ENCODE assay signal across 8 cellular contexts in the genomic region with DNA sequence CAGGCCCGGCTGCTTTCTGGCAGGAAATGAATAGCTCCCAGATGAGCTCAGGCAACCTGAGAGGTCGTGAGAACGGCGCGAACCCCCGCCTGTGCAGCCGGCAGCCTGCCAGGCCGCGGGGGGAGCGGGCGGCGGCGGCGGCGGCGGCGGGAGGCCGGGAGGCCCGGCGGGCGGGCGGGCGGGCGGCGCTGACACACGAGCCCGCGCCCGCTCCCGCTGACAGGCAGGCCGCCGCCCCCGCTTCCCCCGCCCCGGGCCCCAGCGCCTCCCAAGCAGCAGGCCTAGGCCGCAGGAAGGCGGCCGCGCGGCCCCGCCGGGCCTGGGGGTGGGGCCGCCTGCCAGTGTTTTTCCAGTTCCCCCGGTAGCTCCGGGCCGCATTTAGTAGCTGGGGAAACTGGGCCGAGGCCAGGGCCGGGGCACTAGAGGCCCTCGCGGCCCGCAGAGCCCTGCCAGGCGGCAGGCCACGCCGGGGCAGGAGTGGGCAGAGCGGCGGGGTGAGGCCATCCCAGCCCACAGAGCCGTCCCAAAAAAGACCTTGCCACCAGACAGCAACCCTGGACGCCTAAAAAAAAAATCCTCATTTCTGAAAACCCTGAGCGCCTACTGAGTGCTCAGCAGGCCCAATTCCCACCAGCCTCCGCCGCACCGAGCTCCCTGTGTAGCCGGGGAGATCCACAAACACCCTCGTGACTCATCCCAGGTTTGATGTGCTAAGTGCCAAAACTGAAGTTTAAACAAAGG. TPM values are rescaled to one million over a fixed set of nuclear protein-coding genes. Genes with fewer than 3 reads are reported as not detected.
DNase-seq lines count a peak whose midpoint lies in the region; ATAC-seq and TF ChIP-seq lines count a peak whose summit lies in the region.

No MANE protein-coding gene starts in this region.

- no peak overlapping the region for H3K27ac Mint-ChIP-seq in CD8-positive, alpha-beta T cell
- H3K27ac Mint-ChIP-seq in activated naive CD4-positive, alpha-beta T cell treated with anti-CD3 and anti-CD28 coated beads, Interleukin-2, amount 50 U/mL, for 72 hours, result peak overlapping the region; percentile 88 to 90

- H3K23ac ChIP-seq in IMR-90 (ENCODE audit: low read depth, low read length), result 0 out of 2 replicates have a peak overlapping the region, but pooled peaks have one; percentile 2

- H3K4me2 ChIP-seq in IMR-90 (ENCODE audit: low read depth, low read length), result peak overlapping the region; percentile 11

- no peak for TF ChIP-seq CTCF in CD8-positive, alpha-beta T cell (IDR thresholded peaks at IDR 0.05)
- TF ChIP-seq CTCF in IMR-90 (conservative IDR thresholded peaks at IDR 0.05; ENCODE audit: low read depth, low read length), result no peak
- TF ChIP-seq CTCF in thyroid gland (IDR thresholded peaks at IDR 0.05), result peak in 1 of 6 experiments; percentile 29

- H3K27me3 Mint-ChIP-seq in CD8-positive, alpha-beta T cell (ENCODE audit: low read depth), result peaks cover 50% of the 10 kb centered on the region

- H4K20me1 ChIP-seq in IMR-90 (ENCODE audit: insufficient read depth, low read length), result no peaks in the 10 kb centered on the region

- H2BK15ac ChIP-seq in IMR-90 (ENCODE audit: low read depth, low read length), result peak overlapping the region; percentile 9; the same call in 1 of the 3 replicates

- H3K27ac ChIP-seq in CD8-positive, alpha-beta T cell (ENCODE audit: low read depth, low read length), result no peak overlapping the region
- H3K27ac ChIP-seq in IMR-90 (ENCODE audit: insufficient read depth, low read length), result peak overlapping the region; percentile 53
- H3K27ac ChIP-seq in thyroid gland, result peak overlapping the region; percentile 84 to 97 (median 94)

- WGBS in IMR-90 (ENCODE audit: extremely low coverage in 2 of 2, insufficient read length in 1 of 2), 2 experiments, result 0% methylated on average over 14 of the region's 65 CpGs; no CpG with 5 or more reads in 1 of the 2 experiments
- 1 to 11% methylated on average over 9 to 17 of the region's 65 CpGs for WGBS in thyroid gland, 2 donors

- H4K5ac ChIP-seq in IMR-90 (ENCODE audit: low read depth, low read length), result peak overlapping the region; percentile 7; the same call in 1 of the 2 replicates

- dilution Hi-C loops in IMR-90 (cut with HindIII; ENCODE audit: low sequenced_read_pairs, unreplicated experiment), result no loop called here

- ATAC-seq in CD8-positive, alpha-beta T cell, result peak; percentile 53
- ATAC-seq in GM21367 (IDR thresholded peaks at IDR 0.05; ENCODE audit: unreplicated experiment) (peak; percentile 35), IMR-90 (ENCODE audit: low read depth) (peak; percentile 87)
- peak; percentile 72 to 79 for ATAC-seq in activated naive CD4-positive, alpha-beta T cell treated with anti-CD3 and anti-CD28 coated beads, Interleukin-2, amount 50 U/mL, for 72 hours

- no peaks in the 10 kb centered on the region for H3K36me3 Mint-ChIP-seq in CD8-positive, alpha-beta T cell
- no peaks in the 10 kb centered on the region for H3K36me3 Mint-ChIP-seq in activated naive CD4-positive, alpha-beta T cell treated with anti-CD3 and anti-CD28 coated beads, Interleukin-2, amount 50 U/mL, for 72 hours

- peak overlapping the region; percentile 50; the same call in 1 of the 2 replicates for H3K9ac ChIP-seq in IMR-90 (ENCODE audit: low read depth, low read length)

- H3K4me3 Mint-ChIP-seq in CD8-positive, alpha-beta T cell, result peak overlapping the region; percentile 75

- H2AFZ ChIP-seq in IMR-90 (replicated peaks; ENCODE audit: low read length, poor library complexity), result peak overlapping the region; percentile 90

- POLR2A ChIA-PET in CD8-positive, alpha-beta T cell (lab: Charles Lee), result interaction anchor here (1.8 kb wide), 1 partner anchor 10 kb away, joined by 3 read pairs; no protein-coding TSS in a partner anchor
- POLR2A ChIA-PET in IMR-90 (lab: Charles Lee; ENCODE audit: unreplicated experiment), result interaction anchor here (0.6 to 0.9 kb wide), 2 partner anchors 172 to 174 kb away, joined by 3 to 4 read pairs; no protein-coding TSS in a partner anchor

- peak overlapping the region; percentile 28 for H3K4me3 ChIP-seq in CD8-positive, alpha-beta T cell (ENCODE audit: low read depth, low read length)
- H3K4me3 ChIP-seq in IMR-90 (ENCODE audit: insufficient read depth, low read depth, low read length) (peak overlapping the region; percentile 23), thyroid gland (replicated peaks in 1 of 3) (no peak overlapping the region)

- DNase-seq in CD8-positive, alpha-beta T cell, result peak in 6 of 7 experiments; percentile 19 to 58 (median 48)
- DNase-seq in IMR-90, result peak; percentile 90
- DNase-seq in RPMI8226, result peak; percentile 91
- DNase-seq in activated naive CD4-positive, alpha-beta T cell treated with anti-CD3 and anti-CD28 coated beads, Interleukin-2, amount 50 U/mL, for 72 hours (ENCODE audit: low spot score in 2 of 2), result peak; percentile 62 to 76
- DNase-seq in globus pallidus (ENCODE audit: low spot score), result peak; percentile 85
- DNase-seq in nucleus accumbens (lab: John Stamatoyannopoulos, UW), result peak in 54 of 56 donors; percentile 19 to 90 (median 72)
- peak; percentile 97 to 98 for DNase-seq in thyroid gland

- BruUV-seq in IMR-90 (replicated peaks; lab: Mats Ljungman, UMichigan), result no TSS peak

- peak overlapping the region; percentile 60 for H2BK120ac ChIP-seq in IMR-90 (ENCODE audit: low read depth, low read length)

- H2AK5ac ChIP-seq in IMR-90 (ENCODE audit: low read depth, low read length), result no peak overlapping the region; the same call in 1 of the 2 replicates

- peak overlapping the region; percentile 41 to 52; a peak in 3 of 4 replicates for H4K8ac ChIP-seq in IMR-90 (ENCODE audit: low read depth in 2 of 2, low read length in 2 of 2)

- H2BK5ac ChIP-seq in IMR-90 (ENCODE audit: low read depth, low read length, poor library complexity, severe bottlenecking), result peak overlapping the region; percentile 30

- peak overlapping the region; percentile 65 for H3K4ac ChIP-seq in IMR-90 (ENCODE audit: low read depth, low read length)

- peak overlapping the region; percentile 26; the same call in 1 of the 2 replicates for H3K56ac ChIP-seq in IMR-90 (ENCODE audit: extremely low read depth, insufficient read depth, low read length)

- H3K9me1 ChIP-seq in IMR-90 (ENCODE audit: insufficient read depth, low read length), result no peaks in the 10 kb centered on the region

- CTCF ChIA-PET in CD8-positive, alpha-beta T cell (lab: Charles Lee), result no interaction called here
- CTCF ChIA-PET in IMR-90 (lab: Yijun Ruan, JAX), result interaction anchor here (0.7 to 1.2 kb wide), 3 partner anchors 75 to 174 kb away, joined by 3 to 6 read pairs (median 4); no protein-coding TSS in a partner anchor

- peaks cover 22% of the 10 kb centered on the region for H3K27me3 ChIP-seq in CD8-positive, alpha-beta T cell (ENCODE audit: insufficient read depth, low read length)
- H3K27me3 ChIP-seq in IMR-90 (ENCODE audit: control insufficient read depth, insufficient read depth, low read length) (peaks cover 5% of the 10 kb centered on the region), thyroid gland (no peaks in the 10 kb centered on the region)

- peak overlapping the region; percentile 3; the same call in 1 of the 2 replicates for H3K18ac ChIP-seq in IMR-90 (ENCODE audit: low read depth, low read length)

- H3K14ac ChIP-seq in IMR-90 (replicated peaks; ENCODE audit: low read depth, low read length), result peak overlapping the region; percentile 0; the same call in 1 of the 2 replicates

- peaks cover 24% of the 10 kb centered on the region for H3K4me1 Mint-ChIP-seq in CD8-positive, alpha-beta T cell (ENCODE audit: low read depth)

- 0 out of 2 replicates have a peak overlapping the region, but pooled peaks have one; percentile 5 for H2BK20ac ChIP-seq in IMR-90 (ENCODE audit: low read depth, low read length)

- peaks cover 27% of the 10 kb centered on the region for H3K4me1 ChIP-seq in CD8-positive, alpha-beta T cell (ENCODE audit: insufficient read depth, low read length)
- H3K4me1 ChIP-seq in IMR-90 (ENCODE audit: control insufficient read depth, insufficient read depth, low read length), result peaks cover 15% of the 10 kb centered on the region
- peaks cover 25 to 38% of the 10 kb centered on the region in 2 donors for H3K4me1 ChIP-seq in thyroid gland

- intact Hi-C loops in CD8-positive, alpha-beta T cell (cut with DNase I, micrococcal nuclease), result loop anchor here (2.0 to 5.0 kb wide), 3 partner anchors 71 to 477 kb away; no protein-coding TSS in a partner anchor
- intact Hi-C loops in IMR-90 (cut with micrococcal nuclease) (no loop called here), thyroid gland (cut with DNase I) (loop anchor here (10.0 kb wide), 1 partner anchor 53 kb away; no protein-coding TSS in a partner anchor)

- no peaks in the 10 kb centered on the region for H3K9me3 Mint-ChIP-seq in CD8-positive, alpha-beta T cell
- H3K9me3 Mint-ChIP-seq in activated naive CD4-positive, alpha-beta T cell treated with anti-CD3 and anti-CD28 coated beads, Interleukin-2, amount 50 U/mL, for 72 hours, result no peaks in the 10 kb centered on the region

- H4K91ac ChIP-seq in IMR-90 (ENCODE audit: insufficient read depth, low read depth, low read length), result peak overlapping the region; percentile 63

- H3K79me1 ChIP-seq in IMR-90 (ENCODE audit: low read depth in 1 of 2, low read length in 2 of 2), result peaks cover 0 to 9% of the 10 kb centered on the region in 2 experiments; a peak in 3 of 4 replicates

- H3K9me3 ChIP-seq in CD8-positive, alpha-beta T cell (ENCODE audit: low read length), result no peaks in the 10 kb centered on the region
- no peaks in the 10 kb centered on the region for H3K9me3 ChIP-seq in IMR-90 (ENCODE audit: control insufficient read depth, insufficient read depth, low read length)
- H3K9me3 ChIP-seq in thyroid gland, result no peaks in the 10 kb centered on the region

- H2AK9ac ChIP-seq in IMR-90 (replicated peaks; ENCODE audit: low read depth, low read length, poor library complexity), result peak overlapping the region; percentile 0

- in situ Hi-C loops in IMR-90 (cut with MboI; ENCODE audit: low sequenced_read_pairs), result no loop called here

- TF ChIP-seq POLR2A in IMR-90 (IDR thresholded peaks at IDR 0.05; ENCODE audit: low read depth, low read length) (no peak; the same call in 1 of the 2 replicates), thyroid gland (IDR thresholded peaks at IDR 0.05) (peak in 1 of 2 donors; percentile 75)

- no peaks in the 10 kb centered on the region for H3K36me3 ChIP-seq in CD8-positive, alpha-beta T cell (ENCODE audit: insufficient read depth, low read length)
- H3K36me3 ChIP-seq in IMR-90 (ENCODE audit: control insufficient read depth, insufficient read depth, low read length) (no peaks in the 10 kb centered on the region), thyroid gland (peaks cover 4 to 8% of the 10 kb centered on the region in 2 donors)

- peak; percentile 17; the same call in 1 of the 2 replicates for TF ChIP-seq RAD21 in IMR-90 (IDR thresholded peaks at IDR 0.05; ENCODE audit: low read length)

RNA-seq across cellular contexts. Expression of a gene that starts 5.6 kb away (rescaled TPM):
- 1 to 10 TPM in 1 of 2 experiments, under 1 TPM in 1; 0.92 to 1.1 TPM for total RNA-seq in CD8-positive, alpha-beta T cell
- total RNA-seq in IMR-90 (2012; rRNA removed) (3.6 and 8.3 TPM in 2 replicates), thyroid gland (100 to 1,000 TPM; 127 to 193 (median 159) TPM)
- 6.7 and 30.8 TPM in 2 replicates for polyA plus RNA-seq in IMR-90 (2012; rRNA removed)
- 47.0 and 52.5 TPM in 2 replicates for polyA plus RNA-seq in IMR-90 (2012; cell fraction: cytosol; rRNA removed)
- polyA plus RNA-seq in IMR-90 (2012; cell fraction: nucleus; rRNA removed; ENCODE audit: low replicate concordance), result 171 and 213 TPM in 2 replicates
- 1 to 10 TPM in 1 of 2 donors, not detected in 1; 2.5 TPM for total RNA-seq in activated naive CD4-positive, alpha-beta T cell treated with anti-CD3 and anti-CD28 coated beads, Interleukin-2, amount 50 U/mL, for 72 hours

Comparison
In these comparisons a context has a peak if more than half of its experiments do, and no peak if none do; other contexts are left out.
1. ATAC-seq: peak in every context shown above with its lines; median percentile 87 in IMR-90; 76 in activated naive CD4-positive, alpha-beta T cell treated with anti-CD3 and anti-CD28 coated beads, Interleukin-2, amount 50 U/mL, for 72 hours; 53 in CD8-positive, alpha-beta T cell; 35 in GM21367.
2. H3K4me3 ChIP-seq: peak in CD8-positive, alpha-beta T cell (single experiment) and IMR-90 (single experiment); none in thyroid gland (0 of 3).
3. RNA of a gene that starts 5.6 kb away (total RNA-seq): 127 to 193 TPM in thyroid gland; 3.6 to 8.3 TPM in IMR-90, 2.5 TPM in activated naive CD4-positive, alpha-beta T cell treated with anti-CD3 and anti-CD28 coated beads, Interleukin-2, amount 50 U/mL, for 72 hours and 0.92 to 1.1 TPM in CD8-positive, alpha-beta T cell; every median in the first group is over 10 times any median in the second.
4. Peak in every context shown above with its lines, with median percentiles within 50 percentile points of each other: DNase-seq.